ENCODE assay signal across 10 cellular contexts in the genomic region with DNA sequence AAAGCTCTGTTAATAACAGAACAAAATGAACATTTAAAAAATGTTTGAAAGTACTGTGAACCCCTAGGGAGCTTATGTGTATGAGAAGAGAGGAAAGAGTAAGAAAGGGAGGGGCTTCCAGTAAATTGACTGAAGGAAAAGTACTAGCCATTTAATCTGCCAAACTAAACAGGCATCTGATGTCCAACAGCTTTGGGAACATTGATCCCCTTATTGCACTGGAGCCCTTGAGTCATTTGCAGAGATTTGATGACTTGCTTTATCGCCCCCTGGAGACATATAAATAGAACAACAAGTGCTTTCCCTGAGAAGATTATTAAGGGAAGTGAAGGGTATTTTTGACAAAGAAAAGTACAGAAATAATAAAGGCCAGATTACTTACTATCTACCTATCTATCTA.
A peak's percentile ranks its signal among the peaks of the same experiment; 100 is the strongest.
DNase-seq lines count a peak whose midpoint lies in the region; FAIRE-seq and TF ChIP-seq lines count a peak whose summit lies in the region.
"Had no signal": no experiment of that assay in that cellular context is flagged by ENCODE, and none has a peak within 500 bp of the region (broad histone marks: within the 10 kb centered on the region; RNA-seq: fewer than 3 reads in every experiment).

No MANE protein-coding gene starts in this region.

- H3K4me2 ChIP-seq in Loucy (ENCODE audit: low read depth, low read length, poor library complexity, severe bottlenecking) (no peak overlapping the region), endothelial cell of umbilical vein (ENCODE audit: insufficient read depth, low read length) (no peak overlapping the region)

- FAIRE-seq in endothelial cell of umbilical vein (lab: Jason Lieb, UNC): peak; percentile 47

- H3K4me3 ChIP-seq in BE2C (ENCODE audit: low read depth, low read length): no peak overlapping the region
- H3K4me3 ChIP-seq in Loucy (ENCODE audit: low read length, poor library complexity, severe bottlenecking): no peak overlapping the region
- no peak overlapping the region for H3K4me3 ChIP-seq in endothelial cell of umbilical vein (replicated peaks in 1 of 3; ENCODE audit: insufficient read depth in 1 of 3, low read depth in 1 of 3, low read length in 3 of 3)

- no peak overlapping the region for H3K27ac Mint-ChIP-seq in nephron progenitor cell

- no peaks in the 10 kb centered on the region for H3K9me1 ChIP-seq in endothelial cell of umbilical vein (replicated peaks; ENCODE audit: control insufficient read depth, extremely low read depth, insufficient read depth, low read length)

- H3K4me3 Mint-ChIP-seq in nephron progenitor cell: no peak overlapping the region

- TF ChIP-seq POLR2A in endothelial cell of umbilical vein (IDR thresholded peaks at IDR 0.05; ENCODE audit: low read depth, low read length): no peak

- CTCF ChIA-PET in endothelial cell of umbilical vein (lab: Charles Lee): interaction anchor here (0.7 to 2.0 kb wide), 30 partner anchors 9 to 1504 kb away, joined by 3 to 21 read pairs (median 3); no protein-coding TSS in a partner anchor

- in situ Hi-C loops in GM13976 (cut with MboI; ENCODE audit: low sequenced_read_pairs, unreplicated experiment): no loop called here

- DNase-seq in BE2C (no peak), endothelial cell of umbilical vein (ENCODE audit: low read depth, low spot score) (peak; percentile 28), nephron progenitor cell (no peak), occipital lobe (lab: John Stamatoyannopoulos, UW) (no peak), GM13976 (ENCODE audit: low spot score) (no peak), posterior cingulate gyrus (no peak), NOMO-1 treated with dmso at 0.1 percent for 144 hours (lab: John Stamatoyannopoulos, UW; ENCODE audit: unreplicated experiment) (no peak)
- DNase-seq: central memory CD4-positive, alpha-beta T cell; GDM1 had no signal

- H3K9me3 Mint-ChIP-seq in nephron progenitor cell: peaks cover 3% of the 10 kb centered on the region

- POLR2A ChIA-PET in endothelial cell of umbilical vein (lab: Charles Lee): no interaction called here

- no peaks in the 10 kb centered on the region for H3K79me2 ChIP-seq in Loucy (ENCODE audit: insufficient read depth, low read length)
- H3K79me2 ChIP-seq in endothelial cell of umbilical vein (ENCODE audit: control insufficient read depth, insufficient read depth, low read length): no peaks in the 10 kb centered on the region

- no peaks in the 10 kb centered on the region for H3K4me1 Mint-ChIP-seq in nephron progenitor cell

- H4K20me1 ChIP-seq in Loucy (ENCODE audit: insufficient read depth, low read length, poor library complexity, severe bottlenecking): no peaks in the 10 kb centered on the region
- H4K20me1 ChIP-seq in endothelial cell of umbilical vein (replicated peaks; ENCODE audit: control insufficient read depth, extremely low read depth, insufficient read depth, low read length): no peaks in the 10 kb centered on the region

- intact Hi-C loops in endothelial cell of umbilical vein (cut with micrococcal nuclease): loop anchor here (2.0 to 5.0 kb wide), 3 partner anchors 186 to 525 kb away; a partner anchor contains a TSS
- intact Hi-C loops in posterior cingulate gyrus (cut with DNase I): no loop called here

- H3F3A ChIP-seq in Loucy (ENCODE audit: low read depth): no peaks in the 10 kb centered on the region

- H3K27me3 Mint-ChIP-seq in nephron progenitor cell (ENCODE audit: low read depth, poor library complexity): no peaks in the 10 kb centered on the region

- no peaks in the 10 kb centered on the region for H3K36me3 ChIP-seq in BE2C
- no peaks in the 10 kb centered on the region for H3K36me3 ChIP-seq in Loucy (ENCODE audit: insufficient read depth, low read length)
- H3K36me3 ChIP-seq in endothelial cell of umbilical vein (ENCODE audit: control insufficient read depth in 2 of 2, extremely low read depth in 1 of 2, insufficient read depth in 2 of 2, low read length in 2 of 2): no peaks in the 10 kb centered on the region

- no peak overlapping the region for H2AFZ ChIP-seq in Loucy (ENCODE audit: low read length)
- H2AFZ ChIP-seq in endothelial cell of umbilical vein (ENCODE audit: low read depth, low read length): no peak overlapping the region

- H3K27me3 ChIP-seq in BE2C: no peaks in the 10 kb centered on the region
- H3K27me3 ChIP-seq in Loucy (ENCODE audit: insufficient read depth, low read length, poor library complexity, severe bottlenecking): no peaks in the 10 kb centered on the region
- H3K27me3 ChIP-seq in endothelial cell of umbilical vein (ENCODE audit: control insufficient read depth in 2 of 2, insufficient read depth in 2 of 2, low read length in 2 of 2): peaks cover 0 to 1% of the 10 kb centered on the region in 2 experiments

- dilution Hi-C loops in endothelial cell of umbilical vein (cut with MboI; ENCODE audit: extremely low pct_ligation_motif_present, low sequenced_read_pairs): no loop called here

- no peaks in the 10 kb centered on the region for H3K9me2 ChIP-seq in Loucy (replicated peaks; ENCODE audit: low read depth, low read length)

- TF ChIP-seq CTCF in BE2C (IDR thresholded peaks at IDR 0.05; ENCODE audit: low read depth, low read length) (peak; percentile 36), Loucy (conservative IDR thresholded peaks at IDR 0.05; ENCODE audit: low read length) (peak; percentile 43), endothelial cell of umbilical vein (IDR thresholded peaks at IDR 0.05; ENCODE audit: extremely low read depth in 1 of 2, insufficient read depth in 1 of 2, low read depth in 1 of 2, low read length in 2 of 2) (peak; percentile 30 to 48), nephron progenitor cell (IDR thresholded peaks at IDR 0.05) (peak; percentile 23), GM13976 (IDR thresholded peaks at IDR 0.05; ENCODE audit: borderline replicate concordance, control extremely low read depth, extremely low read depth, insufficient read depth, missing control alignments) (no peak)

- H3K27ac ChIP-seq in endothelial cell of umbilical vein (ENCODE audit: insufficient read depth, low read depth, low read length): no peak overlapping the region

- no TSS peak for BruUV-seq in endothelial cell of umbilical vein (replicated peaks; lab: Mats Ljungman, UMichigan)

- H3K9me3 ChIP-seq in BE2C (no peaks in the 10 kb centered on the region), Loucy (ENCODE audit: insufficient read depth, low read depth, low read length) (no peaks in the 10 kb centered on the region), endothelial cell of umbilical vein (replicated peaks; ENCODE audit: control insufficient read depth, insufficient read depth, low read length) (no peaks in the 10 kb centered on the region)

- no peaks in the 10 kb centered on the region for H3K36me3 Mint-ChIP-seq in nephron progenitor cell (ENCODE audit: low read depth)

- H3K9ac ChIP-seq in Loucy (ENCODE audit: low read depth, low read length, poor library complexity, severe bottlenecking) (no peak overlapping the region), endothelial cell of umbilical vein (replicated peaks; ENCODE audit: extremely low read depth, insufficient read depth, low read length) (no peak overlapping the region)

- H3K4me1 ChIP-seq in BE2C (no peaks in the 10 kb centered on the region), Loucy (ENCODE audit: insufficient read depth, low read length, poor library complexity, severe bottlenecking) (no peaks in the 10 kb centered on the region), endothelial cell of umbilical vein (ENCODE audit: control insufficient read depth, extremely low read depth, insufficient read depth, low read length) (no peaks in the 10 kb centered on the region)

TF ChIP-seq in endothelial cell of umbilical vein, 7 proteins besides CTCF, POLR2A, EP300 and RAD21:
- TF ChIP-seq FOS (IDR thresholded peaks at IDR 0.05; ENCODE audit: borderline replicate concordance, insufficient read depth, low read length): no peak
- TF ChIP-seq EZH2 (IDR thresholded peaks at IDR 0.05; ENCODE audit: borderline replicate concordance, low read depth, low read length, severe bottlenecking): no peak
- TF ChIP-seq POLR2AphosphoS5 (IDR thresholded peaks at IDR 0.05; ENCODE audit: insufficient read depth, low read depth, low read length): no peak
- no peak for TF ChIP-seq MYC (IDR thresholded peaks at IDR 0.05; ENCODE audit: low read depth, low read length)
- TF ChIP-seq GATA2 (IDR thresholded peaks at IDR 0.05; ENCODE audit: insufficient read depth, insufficient read length, low read depth, low read length): no peak
- no peak for TF ChIP-seq JUN (IDR thresholded peaks at IDR 0.05; ENCODE audit: borderline replicate concordance, insufficient read depth, insufficient read length, low read depth)
- TF ChIP-seq, protein P1, sequence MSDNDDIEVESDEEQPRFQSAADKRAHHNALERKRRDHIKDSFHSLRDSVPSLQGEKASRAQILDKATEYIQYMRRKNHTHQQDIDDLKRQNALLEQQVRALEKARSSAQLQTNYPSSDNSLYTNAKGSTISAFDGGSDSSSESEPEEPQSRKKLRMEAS (IDR thresholded peaks at IDR 0.05; ENCODE audit: insufficient read depth, insufficient read length): no peak
TF ChIP-seq in endothelial cell of umbilical vein: peak in this region for 0.
